ENCODE assay signal across 11 cellular contexts in the genomic region with DNA sequence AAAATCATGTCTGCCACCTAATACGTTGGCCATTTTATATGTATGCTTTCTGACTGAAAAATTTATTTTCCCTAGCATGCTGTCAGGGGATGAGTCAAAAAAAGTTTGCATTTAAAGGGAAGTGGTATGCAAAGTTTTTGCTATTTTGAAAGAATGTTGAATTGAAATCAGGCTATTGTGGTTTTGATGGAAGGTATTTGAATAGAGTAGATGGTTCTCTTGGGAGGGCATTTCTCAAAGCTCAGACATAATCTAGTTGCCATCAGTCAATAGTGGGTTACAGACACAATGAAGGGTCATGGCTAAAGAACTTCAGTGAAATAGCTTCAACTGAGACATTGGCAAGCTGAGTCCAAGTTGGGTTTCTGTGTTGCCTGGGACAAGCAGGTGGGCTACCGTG.
A peak's percentile ranks its signal among the peaks of the same experiment; 100 is the strongest.
DNase-seq lines count a peak whose midpoint lies in the region; ATAC-seq and TF ChIP-seq lines count a peak whose summit lies in the region.
"Had no signal": no experiment of that assay in that cellular context is flagged by ENCODE, and none has a peak within 500 bp of the region (broad histone marks: within the 10 kb centered on the region; RNA-seq: fewer than 3 reads in every experiment).

No MANE protein-coding gene starts in this region.

- in situ Hi-C loops in mammary epithelial cell (cut with MboI; ENCODE audit: low sequenced_read_pairs in 2 of 2), result no loop called here

- H4K20me1 ChIP-seq in SU-DHL-6 (ENCODE audit: low read depth, low read length), result no peaks in the 10 kb centered on the region
- H4K20me1 ChIP-seq in mammary epithelial cell (ENCODE audit: insufficient read depth, low read length), result no peaks in the 10 kb centered on the region

- H3K9me3 ChIP-seq in SU-DHL-6 (ENCODE audit: insufficient read depth, low read length), result no peaks in the 10 kb centered on the region
- H3K9me3 ChIP-seq in mammary epithelial cell (replicated peaks; ENCODE audit: insufficient read depth, low read length), result no peaks in the 10 kb centered on the region

- 75% methylated on average over 2 of the region's 2 CpGs for WGBS in mammary epithelial cell (ENCODE audit: low coverage, missing lambda C conversion rate)

- H3K4me2 ChIP-seq in SU-DHL-6 (ENCODE audit: low read depth, low read length, poor library complexity, severe bottlenecking) (peak overlapping the region; percentile 64), mammary epithelial cell (ENCODE audit: insufficient read depth, low read depth, low read length) (no peak overlapping the region)

- no peaks in the 10 kb centered on the region for H3K79me2 ChIP-seq in SU-DHL-6 (ENCODE audit: insufficient read depth, low read length)
- H3K79me2 ChIP-seq in mammary epithelial cell (ENCODE audit: insufficient read depth, low read length), result no peaks in the 10 kb centered on the region

- intact Hi-C loops in mammary epithelial cell (cut with micrococcal nuclease), result no loop called here

- CTCF ChIA-PET in mammary epithelial cell (lab: Charles Lee; ENCODE audit: low non-redundant PET), result no interaction called here

- H3K36me3 Mint-ChIP-seq in naive thymus-derived CD8-positive, alpha-beta T cell, result peaks cover 3 to 67% (median 46%) of the 10 kb centered on the region in 3 donors

- dilution Hi-C loops in mammary epithelial cell (cut with HindIII; ENCODE audit: low sequenced_read_pairs), result no loop called here

- DNase-seq in naive thymus-derived CD8-positive, alpha-beta T cell, result no peak
- DNase-seq in NK-92 (lab: John Stamatoyannopoulos, UW; ENCODE audit: unreplicated experiment) (no peak), mammary epithelial cell (no peak)
- no peak for DNase-seq in activated CD4-positive, alpha-beta T cell treated with anti-CD3 and anti-CD28 coated beads, Interleukin-2, amount 50 U/mL, for 4 hours
- DNase-seq: Calu3, NCI-H1436 treated with DMSO at 0.1 percent for 48 hours had no signal

- POLR2A ChIA-PET in naive thymus-derived CD8-positive, alpha-beta T cell (lab: Charles Lee), result no interaction called here

- no peaks in the 10 kb centered on the region for H3K27me3 Mint-ChIP-seq in naive thymus-derived CD8-positive, alpha-beta T cell

- peak overlapping the region in 2 of 10 donors; percentile 21 to 54 for H3K27ac Mint-ChIP-seq in naive thymus-derived CD8-positive, alpha-beta T cell

- H3K4me1 ChIP-seq in mammary epithelial cell (ENCODE audit: insufficient read depth, low read length), result no peaks in the 10 kb centered on the region

- H3K4me3 ChIP-seq in SU-DHL-6 (ENCODE audit: insufficient read depth, low read length, poor library complexity, severe bottlenecking) (peak overlapping the region; percentile 32), mammary epithelial cell (replicated peaks in 1 of 3; ENCODE audit: insufficient read depth in 1 of 3, low read depth in 2 of 3, low read length in 3 of 3) (no peak overlapping the region)

- H3K9me2 ChIP-seq in SU-DHL-6 (replicated peaks; ENCODE audit: insufficient read depth, low read length), result no peaks in the 10 kb centered on the region

- H3K36me3 ChIP-seq in SU-DHL-6 (ENCODE audit: low read length), result no peaks in the 10 kb centered on the region; the same call in 1 of the 2 replicates
- H3K36me3 ChIP-seq in mammary epithelial cell (ENCODE audit: insufficient read depth, low read length), result no peaks in the 10 kb centered on the region

- no TSS peak for BruUV-seq in mammary epithelial cell (replicated peaks; lab: Mats Ljungman, UMichigan)

- H3K9ac ChIP-seq in SU-DHL-6 (ENCODE audit: low read length), result no peak overlapping the region; the same call in 1 of the 2 replicates
- no peak overlapping the region for H3K9ac ChIP-seq in mammary epithelial cell (ENCODE audit: insufficient read depth, low read length)

- peaks cover 0 to 16% (median 1%) of the 10 kb centered on the region in 4 donors for H3K4me1 Mint-ChIP-seq in naive thymus-derived CD8-positive, alpha-beta T cell

- H3K4me3 Mint-ChIP-seq in naive thymus-derived CD8-positive, alpha-beta T cell, result peak overlapping the region in 1 of 10 donors; percentile 28

- no peaks in the 10 kb centered on the region for H3F3A ChIP-seq in SU-DHL-6 (ENCODE audit: insufficient read depth)

- no peaks in the 10 kb centered on the region for H3K9me3 Mint-ChIP-seq in naive thymus-derived CD8-positive, alpha-beta T cell

- ATAC-seq in GM18499 (IDR thresholded peaks at IDR 0.05; ENCODE audit: insufficient read depth, unreplicated experiment) (peak; percentile 89), GM21367 (IDR thresholded peaks at IDR 0.05; ENCODE audit: unreplicated experiment) (peak; percentile 88), HG03064 (IDR thresholded peaks at IDR 0.05; ENCODE audit: low read depth, unreplicated experiment) (peak; percentile 95)
- no peak for ATAC-seq in naive thymus-derived CD8-positive, alpha-beta T cell
- ATAC-seq: sciatic nerve had no signal

- no peak for TF ChIP-seq CTCF in SU-DHL-6 (IDR thresholded peaks at IDR 0.05; ENCODE audit: insufficient read depth, low read length, poor library complexity, severe bottlenecking)
- TF ChIP-seq CTCF in mammary epithelial cell (conservative IDR thresholded peaks at IDR 0.05 in 1 of 2, IDR thresholded peaks at IDR 0.05 in 1 of 2; ENCODE audit: extremely low read depth in 1 of 2, insufficient read depth in 1 of 2, low read depth in 1 of 2, low read length in 2 of 2), result no peak

- H2AFZ ChIP-seq in SU-DHL-6 (ENCODE audit: low read depth, low read length, severe bottlenecking) (no peak overlapping the region), mammary epithelial cell (ENCODE audit: low read depth, low read length) (no peak overlapping the region)

- H3K27ac ChIP-seq in SU-DHL-6 (ENCODE audit: low read depth, low read length), result peak overlapping the region; percentile 65
- H3K27ac ChIP-seq in mammary epithelial cell (ENCODE audit: insufficient read depth, low read depth, low read length), result no peak overlapping the region

- H3K27me3 ChIP-seq in SU-DHL-6 (ENCODE audit: low read length) (no peaks in the 10 kb centered on the region), mammary epithelial cell (ENCODE audit: insufficient read depth, low read length) (no peaks in the 10 kb centered on the region)

Comparison
In these comparisons a context has a peak if more than half of its experiments do, and no peak if none do; other contexts are left out.
1. ATAC-seq: peak in GM18499 (single experiment), GM21367 (single experiment) and HG03064 (single experiment); none in naive thymus-derived CD8-positive, alpha-beta T cell (0 of 2).